Comparison of ENCODE assay signal across 14 cellular contexts in the genomic region with DNA sequence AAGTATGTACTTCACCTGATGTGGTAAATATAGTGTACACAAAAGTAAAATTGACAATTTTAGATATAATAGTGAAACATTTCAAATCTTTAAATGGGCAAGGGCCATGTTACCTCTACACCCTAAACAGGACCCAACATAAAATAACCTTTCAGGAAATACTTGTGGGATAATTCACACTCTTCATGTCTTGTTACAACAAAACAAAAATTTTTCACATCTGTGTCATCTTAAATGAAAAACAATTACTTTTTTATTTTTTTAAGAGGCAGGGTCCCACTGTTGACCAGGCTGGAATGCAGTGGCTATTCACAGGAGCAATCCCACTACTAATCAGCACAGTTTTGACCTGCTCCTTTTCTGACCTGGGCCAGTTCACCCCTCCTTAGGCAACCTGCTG. TPM values are rescaled to one million over a fixed set of nuclear protein-coding genes. Genes with fewer than 3 reads are reported as not detected.
DNase-seq lines count a peak whose midpoint lies in the region; ATAC-seq and TF ChIP-seq lines count a peak whose summit lies in the region.
"Had no signal": no experiment of that assay in that cellular context is flagged by ENCODE, and none has a peak within 500 bp of the region (broad histone marks: within the 10 kb centered on the region; RNA-seq: fewer than 3 reads in every experiment).

No MANE protein-coding gene starts in this region.

- no peak for TF ChIP-seq CTCF in GM23338 (conservative IDR thresholded peaks at IDR 0.05; ENCODE audit: low read depth in 2 of 2)

- H3K4me2 ChIP-seq in BLaER1 treated with 17β-estradiol and CSF1 and Interleukin-3, amounts not matched to agents 10 nM and 100 nM = peak overlapping the region in 10 of 11 experiments; percentile 6 to 92 (median 68); a peak in 16 of 22 replicates
- H3K4me2 ChIP-seq in GM23338 = no peak overlapping the region

- peak overlapping the region; percentile 56 to 92 (median 84); a peak in 19 of 22 replicates for H3K27ac ChIP-seq in BLaER1 treated with 17β-estradiol and CSF1 and Interleukin-3, amounts not matched to agents 10 nM and 100 nM
- H3K27ac ChIP-seq in GM23338 (ENCODE audit: low read depth) = no peak overlapping the region

- H3K27ac Mint-ChIP-seq in GM23338 (peak overlapping the region; percentile 81), naive B cell (peak overlapping the region; percentile 63 to 78 (median 74))
- peak overlapping the region; percentile 47 for H3K27ac Mint-ChIP-seq in activated naive CD8-positive, alpha-beta T cell treated with anti-CD3 and anti-CD28 coated beads, Interleukin-2, amount 10 ng/mL, durations not matched to agents 7 days and 5 days

- H3K9me3 Mint-ChIP-seq in GM23338 = peaks cover 3% of the 10 kb centered on the region; the same call in 1 of the 3 replicates
- H3K9me3 Mint-ChIP-seq in activated naive CD8-positive, alpha-beta T cell treated with anti-CD3 and anti-CD28 coated beads, Interleukin-2, amount 10 ng/mL, durations not matched to agents 7 days and 5 days = peaks cover 3% of the 10 kb centered on the region
- peaks cover 0 to 7% (median 2%) of the 10 kb centered on the region in 7 donors for H3K9me3 Mint-ChIP-seq in naive B cell

- no peaks in the 10 kb centered on the region for H3K27me3 ChIP-seq in BLaER1 treated with 17β-estradiol and CSF1 and Interleukin-3, amounts not matched to agents 10 nM and 100 nM
- H3K27me3 ChIP-seq in GM23338 (ENCODE audit: insufficient read depth) = no peaks in the 10 kb centered on the region

- H3K4me3 ChIP-seq in BLaER1 treated with 17β-estradiol and CSF1 and Interleukin-3, amounts not matched to agents 10 nM and 100 nM = no peak overlapping the region
- H3K4me3 ChIP-seq in GM23338 = no peak overlapping the region

- peaks cover 11% of the 10 kb centered on the region; the same call in 1 of the 2 replicates for H3K79me2 ChIP-seq in GM23338 (replicated peaks; ENCODE audit: insufficient read depth)

- no peaks in the 10 kb centered on the region for H3F3A ChIP-seq in GM23338 (replicated peaks; ENCODE audit: low read depth)

- no peaks in the 10 kb centered on the region for H4K20me1 ChIP-seq in BLaER1 treated with 17β-estradiol and CSF1 and Interleukin-3, amounts not matched to agents 10 nM and 100 nM
- no peaks in the 10 kb centered on the region for H4K20me1 ChIP-seq in GM23338 (replicated peaks; ENCODE audit: insufficient read depth)

- peaks cover 24 to 57% (median 43%) of the 10 kb centered on the region in 11 experiments; a peak in 20 of 22 replicates for H3K36me3 ChIP-seq in BLaER1 treated with 17β-estradiol and CSF1 and Interleukin-3, amounts not matched to agents 10 nM and 100 nM
- H3K36me3 ChIP-seq in GM23338 (ENCODE audit: insufficient read depth) = no peaks in the 10 kb centered on the region; the same call in 1 of the 2 replicates

- H3K36me3 Mint-ChIP-seq in GM23338 (ENCODE audit: low read depth) (peaks cover 25% of the 10 kb centered on the region), naive B cell (peaks cover 18 to 26% of the 10 kb centered on the region in 2 donors)
- peaks cover 39% of the 10 kb centered on the region for H3K36me3 Mint-ChIP-seq in activated naive CD8-positive, alpha-beta T cell treated with anti-CD3 and anti-CD28 coated beads, Interleukin-2, amount 10 ng/mL, durations not matched to agents 7 days and 5 days

- ATAC-seq in GM23338 = no peak
- no peak for ATAC-seq in activated naive CD8-positive, alpha-beta T cell treated with anti-CD3 and anti-CD28 coated beads, Interleukin-2, amount 10 ng/mL, durations not matched to agents 7 days and 5 days (ENCODE audit: low read depth)
- ATAC-seq in naive B cell (ENCODE audit: low read depth in 2 of 2) = no peak
- ATAC-seq in HG03571 (IDR thresholded peaks at IDR 0.05; ENCODE audit: unreplicated experiment) = no peak

- POLR2A ChIA-PET in activated naive CD8-positive, alpha-beta T cell treated with anti-CD3 and anti-CD28 coated beads, Interleukin-2, amount 10 ng/mL, durations not matched to agents 7 days and 5 days (lab: Charles Lee) = no interaction called here

- H3K4me1 ChIP-seq in BLaER1 treated with 17β-estradiol and CSF1 and Interleukin-3, amounts not matched to agents 10 nM and 100 nM = peaks cover 17 to 30% (median 22%) of the 10 kb centered on the region in 10 experiments
- H3K4me1 ChIP-seq in GM23338 (ENCODE audit: insufficient read depth) = peaks cover 15% of the 10 kb centered on the region; the same call in 1 of the 2 replicates

- H3K9ac ChIP-seq in BLaER1 treated with 17β-estradiol and CSF1 and Interleukin-3, amounts not matched to agents 10 nM and 100 nM = no peak overlapping the region; a peak in 3 of 22 replicates

- DNase-seq in GM23338 (ENCODE audit: low spot score) = no peak
- DNase-seq in activated naive CD8-positive, alpha-beta T cell treated with anti-CD3 and anti-CD28 coated beads, Interleukin-2, amount 10 ng/mL, durations not matched to agents 7 days and 5 days = no peak
- DNase-seq in naive B cell = no peak
- no peak for DNase-seq in midbrain (lab: John Stamatoyannopoulos, UW)
- DNase-seq in cortex of kidney (lab: John Stamatoyannopoulos, UW) = no peak
- DNase-seq in MV-4-11 (lab: John Stamatoyannopoulos, UW) = no peak
- DNase-seq: activated CD4-positive, alpha-beta T cell treated with anti-CD3 and anti-CD28 coated beads, Interleukin-2, amount 10 ng/mL, durations not matched to agents 24 days and 14 days; activated naive CD4-positive, alpha-beta T cell treated with anti-CD3 and anti-CD28 coated beads, Interleukin-2, amount 50 U/mL, for 16 hours; GDM1; H7; NCI-H2171; stimulated activated naive CD8-positive, alpha-beta T cell treated with anti-CD3 and anti-CD28 coated beads, Interleukin-15, Interleukin-2, amounts not matched to agents 100 U/mL and 50 U/mL, for 24 hours had no signal

- no peaks in the 10 kb centered on the region for H3K9me2 ChIP-seq in GM23338 (ENCODE audit: insufficient read depth)

- no peak overlapping the region for H2AFZ ChIP-seq in GM23338

- H3K4me1 Mint-ChIP-seq in GM23338 (peaks cover 38% of the 10 kb centered on the region), naive B cell (peaks cover 6 to 19% (median 11%) of the 10 kb centered on the region in 3 donors)
- peaks cover 8% of the 10 kb centered on the region for H3K4me1 Mint-ChIP-seq in activated naive CD8-positive, alpha-beta T cell treated with anti-CD3 and anti-CD28 coated beads, Interleukin-2, amount 10 ng/mL, durations not matched to agents 7 days and 5 days

- H3K4me3 Mint-ChIP-seq in GM23338 (no peak overlapping the region), naive B cell (peak overlapping the region in 1 of 8 donors; percentile 44)
- H3K4me3 Mint-ChIP-seq in activated naive CD8-positive, alpha-beta T cell treated with anti-CD3 and anti-CD28 coated beads, Interleukin-2, amount 10 ng/mL, durations not matched to agents 7 days and 5 days = no peak overlapping the region

- H3K9me3 ChIP-seq in BLaER1 treated with 17β-estradiol and CSF1 and Interleukin-3, amounts not matched to agents 10 nM and 100 nM (replicated peaks in 1 of 11) = peaks cover 9 to 43% (median 21%) of the 10 kb centered on the region in 11 experiments; a peak in 19 of 22 replicates

- H3K27me3 Mint-ChIP-seq in GM23338 (ENCODE audit: insufficient read depth, low read depth, poor library complexity) = no peaks in the 10 kb centered on the region
- H3K27me3 Mint-ChIP-seq in activated naive CD8-positive, alpha-beta T cell treated with anti-CD3 and anti-CD28 coated beads, Interleukin-2, amount 10 ng/mL, durations not matched to agents 7 days and 5 days = no peaks in the 10 kb centered on the region
- no peaks in the 10 kb centered on the region for H3K27me3 Mint-ChIP-seq in naive B cell
- H3K27me3 Mint-ChIP-seq: activated CD4-positive, alpha-beta T cell treated with anti-CD3 and anti-CD28 coated beads, Interleukin-2, amount 10 ng/mL, durations not matched to agents 24 days and 14 days had no signal

TF ChIP-seq in GM23338, 12 proteins besides CTCF, POLR2A, EP300 and RAD21 (continues in another document):
- TF ChIP-seq, protein P1, sequence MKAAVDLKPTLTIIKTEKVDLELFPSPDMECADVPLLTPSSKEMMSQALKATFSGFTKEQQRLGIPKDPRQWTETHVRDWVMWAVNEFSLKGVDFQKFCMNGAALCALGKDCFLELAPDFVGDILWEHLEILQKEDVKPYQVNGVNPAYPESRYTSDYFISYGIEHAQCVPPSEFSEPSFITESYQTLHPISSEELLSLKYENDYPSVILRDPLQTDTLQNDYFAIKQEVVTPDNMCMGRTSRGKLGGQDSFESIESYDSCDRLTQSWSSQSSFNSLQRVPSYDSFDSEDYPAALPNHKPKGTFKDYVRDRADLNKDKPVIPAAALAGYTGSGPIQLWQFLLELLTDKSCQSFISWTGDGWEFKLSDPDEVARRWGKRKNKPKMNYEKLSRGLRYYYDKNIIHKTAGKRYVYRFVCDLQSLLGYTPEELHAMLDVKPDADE (IDR thresholded peaks at IDR 0.05) = no peak
- TF ChIP-seq ZNF114 (CRISPR knock-in tag; IDR thresholded peaks at IDR 0.05) (no peak), JUNB (IDR thresholded peaks at IDR 0.05; ENCODE audit: unreplicated experiment) (no peak), STAT1 (IDR thresholded peaks at IDR 0.05; ENCODE audit: unreplicated experiment) (no peak), NANOG (IDR thresholded peaks at IDR 0.05; ENCODE audit: borderline replicate concordance) (no peak), EZH2 (IDR thresholded peaks at IDR 0.05; ENCODE audit: low read depth, unreplicated experiment) (no peak)

RNA-seq across cellular contexts. Expression of a gene that starts 42.1 kb away (rescaled TPM):
- total RNA-seq in GM23338 (2014; rRNA removed; shearing (Covaris generic)) = 44.3 and 46.3 TPM in 2 replicates
- 27.4 and 29.3 TPM in 2 replicates for polyA plus RNA-seq in GM23338 (2016; fragmentation: Nextera tagmentation; extraction: Ambion mirVana)
- 10 to 100 TPM; 20.5 to 23.9 TPM for total RNA-seq in activated naive CD8-positive, alpha-beta T cell treated with anti-CD3 and anti-CD28 coated beads, Interleukin-2, amount 10 ng/mL, durations not matched to agents 7 days and 5 days
- 10 to 100 TPM; 11.6 to 20.0 (median 15.1) TPM for polyA plus RNA-seq in naive B cell (ENCODE audit: low read depth in 6 of 6)
